10 cellular contexts compared by ENCODE assay signal in genomic region chr3:197083486-197083885, GRCh38. TPM values are rescaled to one million over a fixed set of nuclear protein-coding genes. Genes with fewer than 3 reads are reported as not detected.
DNase-seq lines count a peak whose midpoint lies in the region; ATAC-seq and TF ChIP-seq lines count a peak whose summit lies in the region.
"Had no signal": no experiment of that assay in that cellular context is flagged by ENCODE, and none has a peak within 500 bp of the region (broad histone marks: within the 10 kb centered on the region; RNA-seq: fewer than 3 reads in every experiment).

No MANE protein-coding gene starts in this region.

- peaks cover 6% of the 10 kb centered on the region in 2 donors for H3K36me3 Mint-ChIP-seq in activated naive CD4-positive, alpha-beta T cell treated with anti-CD3 and anti-CD28 coated beads, Interleukin-2, amount 50 U/mL, for 72 hours
- peaks cover 22% of the 10 kb centered on the region for H3K36me3 Mint-ChIP-seq in type B pancreatic cell

- TF ChIP-seq CTCF in AG04450 (IDR thresholded peaks at IDR 0.05; ENCODE audit: low read depth, low read length), result no peak
- no peak for TF ChIP-seq CTCF in type B pancreatic cell (conservative IDR thresholded peaks at IDR 0.05)

- CTCF ChIA-PET in AG04450 (lab: Charles Lee), result interaction anchor here (1.7 kb wide), 1 partner anchor 104 kb away, joined by 5 read pairs; no protein-coding TSS in a partner anchor

- peak; percentile 93 to 99 for ATAC-seq in activated naive CD4-positive, alpha-beta T cell treated with anti-CD3 and anti-CD28 coated beads, Interleukin-2, amount 50 U/mL, for 72 hours
- no peak for ATAC-seq in HG02852 (IDR thresholded peaks at IDR 0.05; ENCODE audit: unreplicated experiment)

- H3K9me3 Mint-ChIP-seq in activated naive CD4-positive, alpha-beta T cell treated with anti-CD3 and anti-CD28 coated beads, Interleukin-2, amount 50 U/mL, for 72 hours, result no peaks in the 10 kb centered on the region
- no peaks in the 10 kb centered on the region for H3K9me3 Mint-ChIP-seq in type B pancreatic cell

- POLR2A ChIA-PET in AG04450 (lab: Yijun Ruan, JAX), result no interaction called here

- peak overlapping the region; percentile 11 for H3K27ac ChIP-seq in AG04450 (ENCODE audit: low read depth, low read length)
- H3K27ac ChIP-seq: right lobe of liver had no signal

- H3K4me3 ChIP-seq in AG04450 (ENCODE audit: low read depth, low read length), result no peak overlapping the region
- H3K4me3 ChIP-seq: right lobe of liver had no signal

- H3K4me1 Mint-ChIP-seq in type B pancreatic cell (ENCODE audit: unreplicated experiment), result peaks cover 3% of the 10 kb centered on the region

- no peaks in the 10 kb centered on the region for H3K27me3 Mint-ChIP-seq in type B pancreatic cell

- no peaks in the 10 kb centered on the region for H3K9me3 ChIP-seq in AG04450 (ENCODE audit: control insufficient read depth, insufficient read depth, low read length)
- H3K9me3 ChIP-seq: right lobe of liver had no signal

- DNase-seq in AG04450 (ENCODE audit: low read depth, low spot score), result peak; percentile 29
- DNase-seq in HK-2 (ENCODE audit: unreplicated experiment), result peak; percentile 53
- peak in 1 of 2 donors; percentile 30 for DNase-seq in activated naive CD4-positive, alpha-beta T cell treated with anti-CD3 and anti-CD28 coated beads, Interleukin-2, amount 50 U/mL, for 72 hours (ENCODE audit: low spot score in 2 of 2)
- DNase-seq in kidney tubule cell (ENCODE audit: low spot score), result peak; percentile 77
- DNase-seq in type B pancreatic cell (ENCODE audit: extremely low spot score, unreplicated experiment), result no peak
- DNase-seq in NCI-H1092 (lab: John Stamatoyannopoulos, UW), result no peak
- DNase-seq in SKM-1 treated with dmso at 0.1 percent for 144 hours (lab: John Stamatoyannopoulos, UW; ENCODE audit: unreplicated experiment), result no peak
- DNase-seq: effector CD8-positive, alpha-beta T cell; right lobe of liver had no signal

- H3K4me3 Mint-ChIP-seq in type B pancreatic cell, result no peak overlapping the region

- H3K27me3 ChIP-seq in AG04450 (ENCODE audit: control insufficient read depth, insufficient read depth, low read length), result no peaks in the 10 kb centered on the region
- H3K27me3 ChIP-seq: right lobe of liver had no signal

- peak overlapping the region; percentile 69 to 74 for H3K27ac Mint-ChIP-seq in activated naive CD4-positive, alpha-beta T cell treated with anti-CD3 and anti-CD28 coated beads, Interleukin-2, amount 50 U/mL, for 72 hours
- H3K27ac Mint-ChIP-seq in type B pancreatic cell, result no peak overlapping the region

RNA-seq across cellular contexts. Expression of gene MELTF, which starts 53.9 kb away (rescaled TPM):
- 0.51 and 0.55 TPM in 2 replicates for polyA plus RNA-seq in AG04450 (2011; rRNA removed)
- 0.65 and 1.1 TPM in 2 replicates for polyA minus RNA-seq in AG04450 (2011; rRNA and poly(A)+ RNA removed)
- total RNA-seq in activated naive CD4-positive, alpha-beta T cell treated with anti-CD3 and anti-CD28 coated beads, Interleukin-2, amount 50 U/mL, for 72 hours, result 10 to 100 TPM in 1 of 2 donors, 1 to 10 TPM in 1; 7.3 to 11.4 TPM
- 3.0 and 7.6 TPM in 2 replicates for total RNA-seq in type B pancreatic cell (ENCODE audit: low replicate concordance)

Comparison
In these comparisons a context has a peak if more than half of its experiments do, and no peak if none do; other contexts are left out.
1. DNase-seq: peak in AG04450 (single experiment), HK-2 (single experiment) and kidney tubule cell (single experiment); none in type B pancreatic cell (single experiment), NCI-H1092 (single experiment) and SKM-1 treated with dmso at 0.1 percent for 144 hours (single experiment).